ENCODE assay signal across 27 cellular contexts in genomic region chr5:66100851-66101250, GRCh38.
"Had no signal": no experiment of that assay in that cellular context is flagged by ENCODE, and none has a peak within 500 bp of the region (broad histone marks: within the 10 kb centered on the region; RNA-seq: fewer than 3 reads in every experiment).

No MANE protein-coding gene starts in this region.

- H3K4me1 Mint-ChIP-seq: activated T-helper 17 cell treated with anti-CD3 and anti-CD28 coated beads, Interleukin-2, amount 50 U/mL, for 72 hours had no signal

- H3K4me3 Mint-ChIP-seq: activated CD8-positive, alpha-beta T cell treated with anti-CD3 and anti-CD28 coated beads for 36 hours; activated naive CD8-positive, alpha-beta T cell; activated T-cell treated with anti-CD3 and anti-CD28 coated beads, Interleukin-2, amount 50 U/mL, for 4 hours; activated T-helper 17 cell treated with anti-CD3 and anti-CD28 coated beads, Interleukin-2, amount 50 U/mL, for 72 hours; effector memory CD8-positive, alpha-beta T cell had no signal

- ATAC-seq: activated CD8-positive, alpha-beta T cell treated with anti-CD3 and anti-CD28 coated beads for 36 hours; activated T-cell treated with anti-CD3 and anti-CD28 coated beads, Interleukin-2, amount 50 U/mL, for 4 hours; activated T-helper 17 cell treated with anti-CD3 and anti-CD28 coated beads, Interleukin-2, amount 50 U/mL, for 72 hours; effector memory CD8-positive, alpha-beta T cell; foreskin keratinocyte; gastrocnemius medialis; heart left ventricle had no signal

- H3K27ac Mint-ChIP-seq: activated CD8-positive, alpha-beta T cell treated with anti-CD3 and anti-CD28 coated beads for 36 hours; activated naive CD8-positive, alpha-beta T cell; activated T-helper 17 cell treated with anti-CD3 and anti-CD28 coated beads, Interleukin-2, amount 50 U/mL, for 72 hours had no signal

- H3K4me3 ChIP-seq: esophagus muscularis mucosa, gastrocnemius medialis, heart left ventricle had no signal

- H3K27me3 Mint-ChIP-seq: activated CD8-positive, alpha-beta T cell treated with anti-CD3 and anti-CD28 coated beads for 36 hours; activated naive CD8-positive, alpha-beta T cell; activated T-helper 17 cell treated with anti-CD3 and anti-CD28 coated beads, Interleukin-2, amount 50 U/mL, for 72 hours; effector memory CD8-positive, alpha-beta T cell had no signal

- DNase-seq: activated CD4-positive, alpha-beta T cell treated with anti-CD3 and anti-CD28 coated beads for 1 hour; activated CD4-positive, alpha-beta T cell treated with anti-CD3 and anti-CD28 coated beads for 48 hours; activated CD4-positive, alpha-beta T cell treated with anti-CD3 and anti-CD28 coated beads, Interleukin-2, amount 50 U/mL, for 1 hour; activated CD4-positive, alpha-beta T cell treated with anti-CD3 and anti-CD28 coated beads, Interleukin-2, amount 50 U/mL, for 48 hours; activated CD8-positive, alpha-beta memory T cell treated with anti-CD3 and anti-CD28 coated beads for 24 hours; activated CD8-positive, alpha-beta T cell treated with anti-CD3 and anti-CD28 coated beads for 36 hours; activated effector memory CD4-positive, alpha-beta T cell treated with Interleukin-2 at 50 U/mL for 16 hours; activated gamma-delta T cell treated with Interleukin-2 at 50 U/mL for 16 hours; activated naive CD4-positive, alpha-beta T cell treated with anti-CD3 and anti-CD28 coated beads, Interleukin-2, amount 50 U/mL, for 16 hours; activated naive CD4-positive, alpha-beta T cell treated with Interleukin-2 at 50 U/mL for 16 hours; activated T-cell treated with anti-CD3 and anti-CD28 coated beads, Interleukin-2, amount 50 U/mL, for 4 hours; amniotic stem cell; anterior cingulate cortex; brain microvascular endothelial cell; cortex of kidney; dermis blood vessel endothelial cell; effector CD4-positive, alpha-beta T cell; effector memory CD8-positive, alpha-beta T cell; erythroblast; foreskin keratinocyte; gastrocnemius medialis; glutamatergic neuron; heart left ventricle; T-helper 2 cell had no signal
